In genomic region chr19:10292789-10293636, GRCh38 we compare ENCODE assay signal across 8 cellular contexts. TPM values are rescaled to one million over a fixed set of nuclear protein-coding genes. Genes with fewer than 3 reads are reported as not detected.
DNase-seq lines count a peak whose midpoint lies in the region; ATAC-seq and TF ChIP-seq lines count a peak whose summit lies in the region.

No MANE protein-coding gene starts in this region.

- no peak overlapping the region for H3K27ac ChIP-seq in naive thymus-derived CD4-positive, alpha-beta T cell (ENCODE audit: low read depth, low read length)

- H3K27ac Mint-ChIP-seq in chondrocyte (ENCODE audit: unreplicated experiment), result no peak overlapping the region
- peak overlapping the region in 4 of 9 donors; percentile 45 to 88 (median 82) for H3K27ac Mint-ChIP-seq in naive thymus-derived CD4-positive, alpha-beta T cell

- H3K4me3 ChIP-seq in naive thymus-derived CD4-positive, alpha-beta T cell (ENCODE audit: low read length), result peak overlapping the region; percentile 54

- peaks cover 3% of the 10 kb centered on the region for H3K36me3 Mint-ChIP-seq in chondrocyte (ENCODE audit: low read depth)
- peaks cover 0 to 9% (median 0%) of the 10 kb centered on the region in 5 donors for H3K36me3 Mint-ChIP-seq in naive thymus-derived CD4-positive, alpha-beta T cell

- intact Hi-C loops in naive thymus-derived CD4-positive, alpha-beta T cell (cut with micrococcal nuclease), result loop anchor here in 1 of 2 donors (5.0 kb wide), 1 partner anchor 219 kb away; no protein-coding TSS in a partner anchor

- peak overlapping the region; percentile 83 for H3K4me3 Mint-ChIP-seq in chondrocyte (ENCODE audit: unreplicated experiment)
- H3K4me3 Mint-ChIP-seq in naive thymus-derived CD4-positive, alpha-beta T cell, result peak overlapping the region; percentile 34 to 87 (median 80)

- CTCF ChIA-PET in naive thymus-derived CD4-positive, alpha-beta T cell (lab: Charles Lee), result interaction anchor here (1.5 kb wide), 2 partner anchors 24 to 96 kb away, joined by 5 read pairs; no protein-coding TSS in a partner anchor

- POLR2A ChIA-PET in naive thymus-derived CD4-positive, alpha-beta T cell (lab: Charles Lee), result interaction anchor here (5.3 kb wide), 1 partner anchor 22 kb away, joined by 28 read pairs; the partner anchor contains the start of gene ICAM1

- H3K36me3 ChIP-seq in naive thymus-derived CD4-positive, alpha-beta T cell (ENCODE audit: control insufficient read depth in 2 of 3, insufficient read depth in 3 of 3, low read length in 3 of 3), result no peaks in the 10 kb centered on the region

- peaks cover 8 to 49% of the 10 kb centered on the region in 2 donors for H3K27me3 ChIP-seq in naive thymus-derived CD4-positive, alpha-beta T cell (ENCODE audit: control insufficient read depth in 2 of 2, insufficient read depth in 2 of 2, low read length in 2 of 2)

- H3K9me3 Mint-ChIP-seq in chondrocyte (ENCODE audit: low read depth), result no peaks in the 10 kb centered on the region
- H3K9me3 Mint-ChIP-seq in naive thymus-derived CD4-positive, alpha-beta T cell, result peaks cover 0 to 4% (median 0%) of the 10 kb centered on the region in 11 donors

- H3K4me1 ChIP-seq in naive thymus-derived CD4-positive, alpha-beta T cell (ENCODE audit: control insufficient read depth in 2 of 2, insufficient read depth in 2 of 2, low read length in 2 of 2), result peaks cover 58 to 61% of the 10 kb centered on the region in 2 donors

- no peaks in the 10 kb centered on the region for H3K9me3 ChIP-seq in naive thymus-derived CD4-positive, alpha-beta T cell (ENCODE audit: control insufficient read depth in 2 of 3, low read length in 3 of 3)

- DNase-seq in AG20443 (ENCODE audit: low spot score), result peak; percentile 29
- DNase-seq in chondrocyte (ENCODE audit: low spot score), result no peak
- DNase-seq in naive thymus-derived CD4-positive, alpha-beta T cell, result peak in 2 of 9 donors; percentile 11 to 29
- no peak for DNase-seq in germinal center (ENCODE audit: low spot score)
- DNase-seq in NCI-H446 (lab: John Stamatoyannopoulos, UW), result no peak
- no peak for DNase-seq in NCI-H526 (lab: John Stamatoyannopoulos, UW)
- DNase-seq in KG1 (lab: John Stamatoyannopoulos, UW), result no peak

- peak; percentile 4 for ATAC-seq in HG03097 (IDR thresholded peaks at IDR 0.05; ENCODE audit: low FRiP score, unreplicated experiment)
- ATAC-seq in naive thymus-derived CD4-positive, alpha-beta T cell, result no peak

- TF ChIP-seq CTCF in chondrocyte (IDR thresholded peaks at IDR 0.05), result no peak

- peaks cover 56% of the 10 kb centered on the region for H3K27me3 Mint-ChIP-seq in chondrocyte (ENCODE audit: low read depth)
- peaks cover 40 to 75% (median 48%) of the 10 kb centered on the region in 5 donors for H3K27me3 Mint-ChIP-seq in naive thymus-derived CD4-positive, alpha-beta T cell

- peaks cover 47% of the 10 kb centered on the region for H3K4me1 Mint-ChIP-seq in chondrocyte (ENCODE audit: low read depth)
- peaks cover 41 to 64% (median 52%) of the 10 kb centered on the region in 7 donors for H3K4me1 Mint-ChIP-seq in naive thymus-derived CD4-positive, alpha-beta T cell

RNA-seq across cellular contexts. Expression of gene ICAM5, which starts 3.3 kb away (rescaled TPM):
- 2.2 to 9.3 TPM (median 8.9 TPM) in 3 replicates for total RNA-seq in chondrocyte
- total RNA-seq in naive thymus-derived CD4-positive, alpha-beta T cell, result 1 to 10 TPM in 1 of 5 experiments, under 1 TPM in 2, not detected in 2; 0.46 to 2.4 (median 0.48) TPM
- not detected for polyA plus RNA-seq in naive thymus-derived CD4-positive, alpha-beta T cell

RNA-seq across cellular contexts. Expression of gene ICAM4, which starts 6.3 kb away (rescaled TPM):
- 0.31 TPM in 1 of 3 replicates, not detected in the others for total RNA-seq in chondrocyte
- 1 to 10 TPM in 3 of 5 experiments, under 1 TPM in 2; 0.40 to 3.7 (median 1.2) TPM for total RNA-seq in naive thymus-derived CD4-positive, alpha-beta T cell
- polyA plus RNA-seq in naive thymus-derived CD4-positive, alpha-beta T cell, result under 1 TPM; 0.52 to 0.55 TPM

RNA-seq across cellular contexts. Expression of gene ZGLP1, which starts 16.6 kb away (rescaled TPM):
- 3.4 to 6.2 TPM (median 4.3 TPM) in 3 replicates for total RNA-seq in chondrocyte
- 10 to 100 TPM in 1 of 5 experiments, 1 to 10 TPM in 4; 1.2 to 11.4 (median 6.2) TPM for total RNA-seq in naive thymus-derived CD4-positive, alpha-beta T cell
- polyA plus RNA-seq in naive thymus-derived CD4-positive, alpha-beta T cell, result under 1 TPM in 1 of 2 donors, not detected in 1; 0.22 TPM

RNA-seq across cellular contexts. Expression of gene ICAM1, which starts 22.1 kb away (rescaled TPM):
- 3.5 to 21.8 TPM (median 19.0 TPM) in 3 replicates for total RNA-seq in chondrocyte
- 10 to 100 TPM in 3 of 5 experiments, 1 to 10 TPM in 2; 3.6 to 47.2 (median 16.3) TPM for total RNA-seq in naive thymus-derived CD4-positive, alpha-beta T cell
- polyA plus RNA-seq in naive thymus-derived CD4-positive, alpha-beta T cell, result 1 to 10 TPM; 1.2 to 3.9 TPM

RNA-seq across cellular contexts. Expression of gene FDX2, which starts 22.8 kb away (rescaled TPM):
- 21.0 to 22.3 TPM (median 21.2 TPM) in 3 replicates for total RNA-seq in chondrocyte
- 10 to 100 TPM in 2 of 5 experiments, 1 to 10 TPM in 3; 5.7 to 10.5 (median 9.3) TPM for total RNA-seq in naive thymus-derived CD4-positive, alpha-beta T cell
- polyA plus RNA-seq in naive thymus-derived CD4-positive, alpha-beta T cell, result 10 to 100 TPM; 18.3 to 19.4 TPM
